In the genomic region with DNA sequence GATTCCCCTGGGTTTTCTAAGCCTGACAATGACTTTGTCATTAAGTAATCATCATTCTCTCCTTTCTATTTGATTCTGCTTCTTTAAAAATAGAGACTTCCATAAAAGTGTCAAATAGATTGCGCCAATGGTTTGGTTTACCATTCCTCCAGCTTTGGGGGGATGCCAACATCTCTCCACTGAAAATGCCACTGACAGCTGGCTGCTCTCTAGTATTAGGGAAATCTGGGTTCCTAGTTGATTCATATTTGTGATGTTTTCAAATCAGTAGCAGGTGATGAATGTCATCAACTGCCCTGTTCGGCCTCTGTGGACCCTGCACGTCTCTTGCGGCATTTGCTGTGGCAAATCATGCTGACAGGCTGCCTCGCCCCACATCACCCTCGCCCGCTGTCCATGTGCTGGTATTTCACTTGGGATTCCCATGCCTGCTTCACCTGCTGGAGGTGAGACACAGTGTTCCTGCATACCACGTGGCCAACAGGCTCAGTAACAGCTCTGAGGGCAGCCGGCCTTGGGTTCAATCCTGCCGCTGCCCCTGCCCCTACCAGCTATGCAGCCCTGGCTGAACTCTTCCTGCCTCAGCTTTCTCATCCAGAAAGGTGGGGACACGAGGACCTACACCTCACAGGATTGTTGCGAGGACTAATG, we compare ENCODE assay signal across 33 cellular contexts. TPM values are rescaled to one million over a fixed set of nuclear protein-coding genes. Genes with fewer than 3 reads are reported as not detected.
DNase-seq lines count a peak whose midpoint lies in the region; ATAC-seq and TF ChIP-seq lines count a peak whose summit lies in the region.
"Had no signal": no experiment of that assay in that cellular context is flagged by ENCODE, and none has a peak within 500 bp of the region (broad histone marks: within the 10 kb centered on the region; RNA-seq: fewer than 3 reads in every experiment).

No MANE protein-coding gene starts in this region.

- no peak overlapping the region for H3K4me3 ChIP-seq in AG10803 (ENCODE audit: low read length)
- H3K4me3 ChIP-seq in sigmoid colon, result no peak overlapping the region
- no peak overlapping the region for H3K4me3 ChIP-seq in osteoblast (ENCODE audit: insufficient read depth, low read length)
- H3K4me3 ChIP-seq: BLaER1 treated with 17β-estradiol and CSF1 and Interleukin-3, amounts not matched to agents 10 nM and 100 nM; HAP-1; Peyer's patch; tibial artery had no signal

- H3K9me3 ChIP-seq in sigmoid colon (no peaks in the 10 kb centered on the region), osteoblast (ENCODE audit: low read depth, low read length) (no peaks in the 10 kb centered on the region)
- H3K9me3 ChIP-seq: BLaER1 treated with 17β-estradiol and CSF1 and Interleukin-3, amounts not matched to agents 10 nM and 100 nM; HAP-1; Peyer's patch; tibial artery had no signal

- no peak for TF ChIP-seq POLR2A in sigmoid colon (IDR thresholded peaks at IDR 0.05)

- H3K27me3 Mint-ChIP-seq in activated CD8-positive, alpha-beta memory T cell treated with anti-CD3 and anti-CD28 coated beads, Interleukin-2, amount 10 ng/mL, durations not matched to agents 7 days and 5 days, result no peaks in the 10 kb centered on the region
- H3K27me3 Mint-ChIP-seq: activated CD4-positive, alpha-beta T cell treated with anti-CD3 and anti-CD28 coated beads for 36 hours; activated naive CD8-positive, alpha-beta T cell; naive thymus-derived CD8-positive, alpha-beta T cell had no signal

- peaks cover 7% of the 10 kb centered on the region for H4K20me1 ChIP-seq in osteoblast (ENCODE audit: insufficient read depth, low read length)

- no peaks in the 10 kb centered on the region for H3K79me2 ChIP-seq in osteoblast (ENCODE audit: insufficient read depth, low read length)

- DNase-seq in AG10803 (ENCODE audit: low read depth) (peak; percentile 31), NCI-H1694 (lab: John Stamatoyannopoulos, UW) (peak; percentile 75), left lobe of liver (ENCODE audit: low spot score) (peak; percentile 61), sigmoid colon (peak; percentile 53), osteoblast (ENCODE audit: insufficient read length, low spot score, missing footprints) (no peak)
- DNase-seq in NK-92 treated with Interleukin-12 subunit alpha and Interleukin-12 subunit beta, amount 100 ng/mL, for 24 hours (lab: John Stamatoyannopoulos, UW), result no peak
- DNase-seq in activated CD8-positive, alpha-beta memory T cell treated with anti-CD3 and anti-CD28 coated beads, Interleukin-2, amount 10 ng/mL, durations not matched to agents 7 days and 5 days, result no peak
- DNase-seq: ACHN; activated CD4-positive, alpha-beta T cell treated with anti-CD3 and anti-CD28 coated beads for 36 hours; activated effector memory CD4-positive, alpha-beta T cell treated with anti-CD3 and anti-CD28 coated beads, Interleukin-2, amount 50 U/mL, for 16 hours; effector CD4-positive, alpha-beta T cell; GDM1; NCI-H1417 treated with DMSO at 0.1 percent for 48 hours; NCI-H226; NCI-H526 treated with DMSO at 0.1 percent for 48 hours; occipital lobe; Peyer's patch; SIG-M5; tibial artery had no signal

- WGBS in sigmoid colon, 2 donors, result 83 to 91% methylated on average over 12 of the region's 12 CpGs

- no peak overlapping the region for H3K4me2 ChIP-seq in osteoblast (ENCODE audit: insufficient read depth, low read length)
- H3K4me2 ChIP-seq: BLaER1 treated with 17β-estradiol and CSF1 and Interleukin-3, amounts not matched to agents 10 nM and 100 nM; KMS-11 had no signal

- peaks cover 18 to 49% (median 28%) of the 10 kb centered on the region in 4 donors for H3K36me3 ChIP-seq in sigmoid colon
- peaks cover 21% of the 10 kb centered on the region for H3K36me3 ChIP-seq in osteoblast (ENCODE audit: insufficient read depth, low read length)

- TF ChIP-seq CTCF in AG10803 (conservative IDR thresholded peaks at IDR 0.05; ENCODE audit: low read length), result no peak
- TF ChIP-seq CTCF in sigmoid colon (IDR thresholded peaks at IDR 0.05), result no peak
- TF ChIP-seq CTCF in osteoblast (IDR thresholded peaks at IDR 0.05; ENCODE audit: extremely low read depth, low read depth, low read length), result no peak

- ATAC-seq in left lobe of liver (peak; percentile 41), HG03442 (IDR thresholded peaks at IDR 0.05; ENCODE audit: unreplicated experiment) (no peak)
- no peak for ATAC-seq in activated CD8-positive, alpha-beta memory T cell treated with anti-CD3 and anti-CD28 coated beads, Interleukin-2, amount 10 ng/mL, durations not matched to agents 7 days and 5 days
- ATAC-seq: activated CD4-positive, alpha-beta T cell treated with anti-CD3 and anti-CD28 coated beads for 36 hours; naive thymus-derived CD8-positive, alpha-beta T cell had no signal

- H3K27ac Mint-ChIP-seq in activated CD8-positive, alpha-beta memory T cell treated with anti-CD3 and anti-CD28 coated beads, Interleukin-2, amount 10 ng/mL, durations not matched to agents 7 days and 5 days, result no peak overlapping the region
- H3K27ac Mint-ChIP-seq: activated CD4-positive, alpha-beta T cell treated with anti-CD3 and anti-CD28 coated beads for 36 hours; activated naive CD8-positive, alpha-beta T cell; T-helper 2 cell treated with Interferon-gamma antibody and Interleukin-4, amounts not matched to agents 5 μg/mL and 100 μg/mL, for 36 hours had no signal

- CTCF ChIA-PET in activated CD8-positive, alpha-beta memory T cell treated with anti-CD3 and anti-CD28 coated beads, Interleukin-2, amount 10 ng/mL, durations not matched to agents 7 days and 5 days (lab: Charles Lee), result no interaction called here

- no peaks in the 10 kb centered on the region for H3K4me1 Mint-ChIP-seq in activated CD8-positive, alpha-beta memory T cell treated with anti-CD3 and anti-CD28 coated beads, Interleukin-2, amount 10 ng/mL, durations not matched to agents 7 days and 5 days

- TF ChIP-seq EP300 in sigmoid colon (IDR thresholded peaks at IDR 0.05), result no peak

- H3K4me1 ChIP-seq in sigmoid colon (peaks cover 0 to 12% (median 7%) of the 10 kb centered on the region in 4 donors), osteoblast (ENCODE audit: insufficient read depth, low read length) (no peaks in the 10 kb centered on the region)
- H3K4me1 ChIP-seq: HAP-1, Peyer's patch had no signal

- peaks cover 3% of the 10 kb centered on the region for H3K36me3 Mint-ChIP-seq in activated CD8-positive, alpha-beta memory T cell treated with anti-CD3 and anti-CD28 coated beads, Interleukin-2, amount 10 ng/mL, durations not matched to agents 7 days and 5 days

- no peak overlapping the region for H3K4me3 Mint-ChIP-seq in activated CD8-positive, alpha-beta memory T cell treated with anti-CD3 and anti-CD28 coated beads, Interleukin-2, amount 10 ng/mL, durations not matched to agents 7 days and 5 days
- H3K4me3 Mint-ChIP-seq: activated CD4-positive, alpha-beta T cell treated with anti-CD3 and anti-CD28 coated beads for 36 hours; activated naive CD8-positive, alpha-beta T cell; naive thymus-derived CD8-positive, alpha-beta T cell; T-helper 2 cell treated with Interferon-gamma antibody and Interleukin-4, amounts not matched to agents 5 μg/mL and 100 μg/mL, for 36 hours had no signal

- no peak overlapping the region for H3K27ac ChIP-seq in sigmoid colon
- no peak overlapping the region for H3K27ac ChIP-seq in osteoblast (ENCODE audit: low read depth, low read length)
- H3K27ac ChIP-seq: BLaER1 treated with 17β-estradiol and CSF1 and Interleukin-3, amounts not matched to agents 10 nM and 100 nM; epithelial cell of prostate; HL-60; KMS-11; Peyer's patch; tibial artery; VCaP had no signal

- no peaks in the 10 kb centered on the region for H3K9me3 Mint-ChIP-seq in activated CD8-positive, alpha-beta memory T cell treated with anti-CD3 and anti-CD28 coated beads, Interleukin-2, amount 10 ng/mL, durations not matched to agents 7 days and 5 days (ENCODE audit: low read depth)
- H3K9me3 Mint-ChIP-seq: naive thymus-derived CD8-positive, alpha-beta T cell; T-helper 2 cell treated with Interferon-gamma antibody and Interleukin-4, amounts not matched to agents 5 μg/mL and 100 μg/mL, for 36 hours had no signal

- H3K27me3 ChIP-seq in sigmoid colon (no peaks in the 10 kb centered on the region), osteoblast (ENCODE audit: insufficient read depth, low read length) (no peaks in the 10 kb centered on the region)
- H3K27me3 ChIP-seq: BLaER1 treated with 17β-estradiol and CSF1 and Interleukin-3, amounts not matched to agents 10 nM and 100 nM; Peyer's patch; tibial artery had no signal

- H2AFZ ChIP-seq in osteoblast (ENCODE audit: low read length), result no peak overlapping the region

- intact Hi-C loops in sigmoid colon (cut with DNase I), result no loop called here

RNA-seq across cellular contexts. Expression of gene ZXDC, which starts 28.1 kb away (rescaled TPM):
- total RNA-seq in left lobe of liver (21.5 TPM), sigmoid colon (10 to 100 TPM; 26.4 to 33.8 (median 28.9) TPM), osteoblast (26.8 and 27.1 TPM in 2 replicates)
- 10 to 100 TPM in 1 of 3 donors, 1 to 10 TPM in 2; 5.5 to 14.4 (median 6.0) TPM for polyA plus RNA-seq in sigmoid colon
- total RNA-seq in activated CD8-positive, alpha-beta memory T cell treated with anti-CD3 and anti-CD28 coated beads, Interleukin-2, amount 10 ng/mL, durations not matched to agents 7 days and 5 days, result 10 to 100 TPM; 21.5 to 22.7 TPM

RNA-seq across cellular contexts. Expression of gene CFAP100, which starts 52.9 kb away (rescaled TPM):
- total RNA-seq in left lobe of liver, result not detected
- total RNA-seq in sigmoid colon, result not detected
- not detected for polyA plus RNA-seq in sigmoid colon
- total RNA-seq in osteoblast, result not detected in 2 replicates
- not detected for total RNA-seq in activated CD8-positive, alpha-beta memory T cell treated with anti-CD3 and anti-CD28 coated beads, Interleukin-2, amount 10 ng/mL, durations not matched to agents 7 days and 5 days
- total RNA-seq: activated CD4-positive, alpha-beta T cell treated with anti-CD3 and anti-CD28 coated beads for 36 hours; aorta; liver; naive thymus-derived CD8-positive, alpha-beta T cell; Peyer's patch; renal cortical epithelial cell had no signal
- polyA plus RNA-seq: aorta; keratinocyte; liver; naive thymus-derived CD8-positive, alpha-beta T cell had no signal

Comparison
In these comparisons a context has a peak if more than half of its experiments do, and no peak if none do; other contexts are left out.
1. DNase-seq: peak in AG10803 (single experiment), NCI-H1694 (single experiment), left lobe of liver (single experiment) and sigmoid colon (single experiment); none in osteoblast (single experiment), NK-92 treated with Interleukin-12 subunit alpha and Interleukin-12 subunit beta, amount 100 ng/mL, for 24 hours (single experiment) and activated CD8-positive, alpha-beta memory T cell treated with anti-CD3 and anti-CD28 coated beads, Interleukin-2, amount 10 ng/mL, durations not matched to agents 7 days and 5 days (single experiment).